Comparison of ENCODE assay signal across 24 cellular contexts in the genomic region with DNA sequence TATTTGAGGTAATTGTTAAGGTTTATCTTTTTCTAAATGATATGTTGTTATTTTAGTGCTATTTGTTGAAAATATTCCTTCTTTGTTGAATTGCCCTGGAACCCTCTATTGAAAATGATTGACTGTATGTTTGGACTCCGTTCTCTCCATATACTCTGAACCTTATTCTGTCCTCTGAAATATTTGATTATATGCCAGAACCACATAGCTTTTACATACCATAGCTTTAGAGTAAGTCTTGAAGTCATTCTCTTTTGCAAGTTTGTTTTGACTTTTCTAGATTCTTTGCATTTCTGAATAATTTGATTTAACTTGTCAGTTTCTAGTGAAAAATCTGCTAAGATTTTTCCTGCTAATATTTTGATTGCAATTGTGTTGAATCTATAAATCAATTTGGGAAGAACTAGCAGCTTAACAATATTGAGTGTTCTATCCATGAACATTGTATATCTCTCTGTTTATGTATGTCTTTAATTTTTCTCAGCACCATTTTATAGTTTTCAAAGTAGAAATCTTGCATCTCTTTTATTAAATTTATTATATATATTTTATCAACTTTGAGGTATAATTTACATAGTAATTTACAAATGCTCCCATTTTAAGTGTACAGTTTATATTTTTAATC.
"Had no signal": no experiment of that assay in that cellular context is flagged by ENCODE, and none has a peak within 500 bp of the region (broad histone marks: within the 10 kb centered on the region; RNA-seq: fewer than 3 reads in every experiment).

No MANE protein-coding gene starts in this region.

- H3K27me3 ChIP-seq: colonic mucosa, neutrophil, sigmoid colon, spleen, upper lobe of left lung had no signal

- FAIRE-seq: keratinocyte had no signal

- H3K27ac ChIP-seq: colonic mucosa, neutrophil, sigmoid colon, spleen, thoracic aorta, upper lobe of left lung had no signal

- H3K9me3 ChIP-seq: colonic mucosa, neutrophil, upper lobe of left lung had no signal

- DNase-seq: activated CD4-positive, alpha-beta T cell treated with anti-CD3 and anti-CD28 coated beads for 48 hours; activated CD4-positive, CD25-positive, alpha-beta regulatory T cell; activated CD8-positive, alpha-beta T cell treated with anti-CD3 and anti-CD28 coated beads for 36 hours; activated naive CD4-positive, alpha-beta T cell; activated naive CD8-positive, alpha-beta T cell treated with anti-CD3 and anti-CD28 coated beads, Interleukin-2, amount 10 ng/mL, durations not matched to agents 7 days and 5 days; activated T-cell treated with anti-CD3 and anti-CD28 coated beads, Interleukin-2, amount 50 U/mL, for 1 hour; caudate nucleus; colonic mucosa; foreskin fibroblast; hippocampal formation; posterior cingulate gyrus; sigmoid colon; spleen; stimulated activated naive B cell treated with anti-CD40 and anti-IgM and Interleukin-4, amounts not matched to agents 10 μg/mL and 1 μg/mL and 100 μg/mL, for 72 hours; T-helper 1 cell; T-helper 9 cell; upper lobe of left lung had no signal

- ATAC-seq: activated CD8-positive, alpha-beta T cell treated with anti-CD3 and anti-CD28 coated beads for 36 hours; activated T-helper 17 cell treated with anti-CD3 and anti-CD28 coated beads, Interleukin-2, amount 50 U/mL, for 72 hours; left lobe of liver; natural killer cell treated with Interleukin-12 subunit alpha and Interleukin-12 subunit beta and Interleukin-15 and Interleukin-18, amount 100 ng/mL, for 72 hours; stimulated activated naive B cell treated with anti-CD40 and anti-IgM and Interleukin-4, amounts not matched to agents 10 μg/mL and 1 μg/mL and 100 μg/mL, for 72 hours had no signal

- H3K4me1 ChIP-seq: sigmoid colon, spleen, upper lobe of left lung had no signal

- H3K36me3 ChIP-seq: colonic mucosa, neutrophil, spleen, thoracic aorta, upper lobe of left lung had no signal

- H3K4me3 ChIP-seq: colonic mucosa, lung, sigmoid colon, spleen, thoracic aorta, upper lobe of left lung had no signal
